15 cellular contexts compared by ENCODE assay signal in the genomic region with DNA sequence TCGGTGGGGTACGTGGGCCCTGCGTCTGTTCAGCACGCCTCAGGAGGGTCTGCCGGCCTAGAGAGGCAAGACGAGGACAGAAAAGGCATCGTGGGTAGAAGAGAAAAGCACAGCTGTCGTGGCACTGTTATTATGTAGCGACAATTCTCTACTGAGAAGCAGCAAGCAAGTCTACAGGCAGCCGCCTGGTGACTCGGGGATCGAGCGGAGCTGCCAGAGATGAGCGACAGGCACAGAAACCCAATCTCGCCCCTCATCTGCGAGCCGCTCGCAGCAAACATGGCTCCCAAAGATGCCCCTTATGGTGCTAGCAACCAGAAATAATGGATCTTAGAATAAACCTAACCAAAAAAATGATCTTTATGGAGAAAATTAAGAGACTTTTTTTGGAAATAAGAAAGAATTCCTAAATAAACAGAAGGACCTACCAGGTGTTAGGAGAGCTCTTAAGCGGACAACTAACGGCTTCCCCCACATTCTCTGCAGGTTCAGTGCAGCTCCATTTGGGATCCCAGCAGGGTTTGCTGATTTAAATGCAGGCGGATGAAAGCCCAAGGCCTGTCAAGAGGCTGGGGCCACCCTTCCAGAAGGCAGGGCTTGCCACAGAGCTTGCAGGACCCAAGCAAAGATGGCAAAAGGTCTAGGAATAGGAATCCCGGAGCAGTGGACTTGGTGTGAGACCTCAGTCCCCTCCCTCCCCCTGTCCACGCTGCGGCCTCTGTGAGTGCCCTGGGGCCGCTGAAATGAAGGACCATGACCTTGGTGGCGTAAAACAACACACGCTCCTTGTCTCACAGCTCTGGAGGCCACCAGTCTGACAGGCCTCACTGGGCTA.
A peak's percentile ranks its signal among the peaks of the same experiment; 100 is the strongest.
DNase-seq lines count a peak whose midpoint lies in the region; FAIRE-seq and TF ChIP-seq lines count a peak whose summit lies in the region.
"Had no signal": no experiment of that assay in that cellular context is flagged by ENCODE, and none has a peak within 500 bp of the region (broad histone marks: within the 10 kb centered on the region; RNA-seq: fewer than 3 reads in every experiment).

No MANE protein-coding gene starts in this region.

- H3K36me3 Mint-ChIP-seq in IgD-negative memory B cell, result peaks cover 4% of the 10 kb centered on the region
- peaks cover 7% of the 10 kb centered on the region for H3K36me3 Mint-ChIP-seq in neural crest cell (ENCODE audit: low read depth)
- peaks cover 21% of the 10 kb centered on the region for H3K36me3 Mint-ChIP-seq in Caco-2 (ENCODE audit: insufficient read depth, unreplicated experiment)

- peaks cover 0 to 6% (median 0%) of the 10 kb centered on the region in 11 experiments; a peak in 2 of 22 replicates for H3K27me3 ChIP-seq in BLaER1 treated with 17β-estradiol and CSF1 and Interleukin-3, amounts not matched to agents 10 nM and 100 nM
- no peaks in the 10 kb centered on the region for H3K27me3 ChIP-seq in Caco-2 (replicated peaks; ENCODE audit: control insufficient read depth, insufficient read depth, low read length)

- H3K4me3 Mint-ChIP-seq in IgD-negative memory B cell, result peak overlapping the region in 3 of 4 donors; percentile 50 to 78 (median 76)
- H3K4me3 Mint-ChIP-seq in neural crest cell, result peak overlapping the region; percentile 19
- H3K4me3 Mint-ChIP-seq in Caco-2 (ENCODE audit: unreplicated experiment), result no peak overlapping the region
- H3K4me3 Mint-ChIP-seq: dendritic cell treated with granulocyte-macrophage colony-stimulating factor and Interleukin-4, amounts not matched to agents 40 ng/mL and 50 ng/mL, for 4 days; T-helper 1 cell treated with Interleukin-12 subunit alpha and Interleukin-12 subunit beta and Interleukin-4 antibody, amounts not matched to agents 30 μg/mL and 1 μg/mL, for 36 hours had no signal

- H4K20me1 ChIP-seq in BLaER1 treated with 17β-estradiol and CSF1 and Interleukin-3, amounts not matched to agents 10 nM and 100 nM, result peaks cover 74 to 100% (median 89%) of the 10 kb centered on the region in 11 experiments

- intact Hi-C loops in Caco-2 (cut with micrococcal nuclease; ENCODE audit: unreplicated experiment), result no loop called here

- no peak for TF ChIP-seq CTCF in neural crest cell (conservative IDR thresholded peaks at IDR 0.05)
- TF ChIP-seq CTCF in Caco-2 (IDR thresholded peaks at IDR 0.05; ENCODE audit: insufficient read depth in 1 of 2, low read depth in 1 of 2, low read length in 1 of 2, severe bottlenecking in 1 of 2, unreplicated experiment in 1 of 2), result no peak

- no peak for FAIRE-seq in GM19239 (lab: Jason Lieb, UNC)

- H3K4me2 ChIP-seq in BLaER1 treated with 17β-estradiol and CSF1 and Interleukin-3, amounts not matched to agents 10 nM and 100 nM, result peak overlapping the region; percentile 19 to 97 (median 92)

- H3K36me3 ChIP-seq in BLaER1 treated with 17β-estradiol and CSF1 and Interleukin-3, amounts not matched to agents 10 nM and 100 nM, result peaks cover 0 to 53% (median 12%) of the 10 kb centered on the region in 11 experiments; a peak in 16 of 22 replicates
- H3K36me3 ChIP-seq in Caco-2 (ENCODE audit: control insufficient read depth, insufficient read depth, low read length), result no peaks in the 10 kb centered on the region; the same call in 1 of the 2 replicates

- H3K27ac ChIP-seq in BLaER1 treated with 17β-estradiol and CSF1 and Interleukin-3, amounts not matched to agents 10 nM and 100 nM, result peak overlapping the region in 8 of 11 experiments; percentile 53 to 75 (median 66); a peak in 16 of 22 replicates

- CTCF ChIA-PET in Caco-2 (lab: Charles Lee), result no interaction called here

- POLR2A ChIA-PET in Caco-2 (lab: Charles Lee), result no interaction called here

- H3K9me3 Mint-ChIP-seq in IgD-negative memory B cell, result no peaks in the 10 kb centered on the region
- H3K9me3 Mint-ChIP-seq in neural crest cell, result peaks cover 1% of the 10 kb centered on the region
- H3K9me3 Mint-ChIP-seq in Caco-2 (ENCODE audit: unreplicated experiment), result peaks cover 2% of the 10 kb centered on the region
- H3K9me3 Mint-ChIP-seq: dendritic cell treated with granulocyte-macrophage colony-stimulating factor and Interleukin-4, amounts not matched to agents 40 ng/mL and 50 ng/mL, for 4 days; T-helper 1 cell treated with Interleukin-12 subunit alpha and Interleukin-12 subunit beta and Interleukin-4 antibody, amounts not matched to agents 30 μg/mL and 1 μg/mL, for 36 hours had no signal

- peak overlapping the region in 2 of 3 donors; percentile 67 to 78 for H3K27ac Mint-ChIP-seq in IgD-negative memory B cell
- H3K27ac Mint-ChIP-seq in neural crest cell (ENCODE audit: unreplicated experiment), result peak overlapping the region; percentile 83
- no peak overlapping the region for H3K27ac Mint-ChIP-seq in Caco-2 (ENCODE audit: unreplicated experiment)
- H3K27ac Mint-ChIP-seq: dendritic cell treated with granulocyte-macrophage colony-stimulating factor and Interleukin-4, amounts not matched to agents 40 ng/mL and 50 ng/mL, for 4 days; T-helper 1 cell treated with Interleukin-12 subunit alpha and Interleukin-12 subunit beta and Interleukin-4 antibody, amounts not matched to agents 30 μg/mL and 1 μg/mL, for 36 hours had no signal

- H3K4me1 Mint-ChIP-seq in IgD-negative memory B cell (peaks cover 13 to 23% (median 19%) of the 10 kb centered on the region in 3 donors), neural crest cell (peaks cover 23% of the 10 kb centered on the region), Caco-2 (ENCODE audit: low read depth, unreplicated experiment) (no peaks in the 10 kb centered on the region)

- peaks cover 0 to 3% (median 1%) of the 10 kb centered on the region in 11 experiments; a peak in 11 of 22 replicates for H3K9me3 ChIP-seq in BLaER1 treated with 17β-estradiol and CSF1 and Interleukin-3, amounts not matched to agents 10 nM and 100 nM (replicated peaks in 1 of 11)
- H3K9me3 ChIP-seq in Caco-2, result no peaks in the 10 kb centered on the region

- H3K27me3 Mint-ChIP-seq in IgD-negative memory B cell (no peaks in the 10 kb centered on the region), neural crest cell (ENCODE audit: low read depth) (no peaks in the 10 kb centered on the region), Caco-2 (ENCODE audit: insufficient read depth, unreplicated experiment) (no peaks in the 10 kb centered on the region)

- BruUV-seq in Caco-2 (replicated peaks; lab: Mats Ljungman, UMichigan), result no TSS peak

- DNase-seq in cerebellar cortex (ENCODE audit: low spot score) (peak; percentile 77), neural crest cell (ENCODE audit: low read depth, low spot score) (no peak), GM19239 (ENCODE audit: insufficient read length, low spot score) (no peak), T-helper 1 cell (no peak), Caco-2 (no peak)
- DNase-seq: activated CD4-positive, CD25-positive, alpha-beta regulatory T cell; activated gamma-delta T cell treated with Interleukin-2 at 50 U/mL for 16 hours; DMS153; MV-4-11; NCI-H2029; NCI-H510A had no signal

- H3K4me1 ChIP-seq in BLaER1 treated with 17β-estradiol and CSF1 and Interleukin-3, amounts not matched to agents 10 nM and 100 nM, result peaks cover 79 to 100% (median 97%) of the 10 kb centered on the region in 10 experiments
- H3K4me1 ChIP-seq in Caco-2, result no peaks in the 10 kb centered on the region

- H3K4me3 ChIP-seq in BLaER1 treated with 17β-estradiol and CSF1 and Interleukin-3, amounts not matched to agents 10 nM and 100 nM, result peak overlapping the region in 6 of 10 experiments; percentile 11 to 49 (median 25); a peak in 8 of 20 replicates
- no peak overlapping the region for H3K4me3 ChIP-seq in Caco-2 (ENCODE audit: low read depth, low read length)

- peak overlapping the region in 10 of 11 experiments; percentile 8 to 71 (median 55); a peak in 16 of 22 replicates for H3K9ac ChIP-seq in BLaER1 treated with 17β-estradiol and CSF1 and Interleukin-3, amounts not matched to agents 10 nM and 100 nM
